In genomic region chr2:16090650-16091575, GRCh38 we compare ENCODE assay signal across 1 cellular context.
TF ChIP-seq lines count a peak whose summit lies in the region.

No MANE protein-coding gene starts in this region.

TF ChIP-seq in HepG2, 621 proteins besides CTCF, POLR2A, EP300 and RAD21 (continued from another document):
- TF ChIP-seq, protein P1, sequence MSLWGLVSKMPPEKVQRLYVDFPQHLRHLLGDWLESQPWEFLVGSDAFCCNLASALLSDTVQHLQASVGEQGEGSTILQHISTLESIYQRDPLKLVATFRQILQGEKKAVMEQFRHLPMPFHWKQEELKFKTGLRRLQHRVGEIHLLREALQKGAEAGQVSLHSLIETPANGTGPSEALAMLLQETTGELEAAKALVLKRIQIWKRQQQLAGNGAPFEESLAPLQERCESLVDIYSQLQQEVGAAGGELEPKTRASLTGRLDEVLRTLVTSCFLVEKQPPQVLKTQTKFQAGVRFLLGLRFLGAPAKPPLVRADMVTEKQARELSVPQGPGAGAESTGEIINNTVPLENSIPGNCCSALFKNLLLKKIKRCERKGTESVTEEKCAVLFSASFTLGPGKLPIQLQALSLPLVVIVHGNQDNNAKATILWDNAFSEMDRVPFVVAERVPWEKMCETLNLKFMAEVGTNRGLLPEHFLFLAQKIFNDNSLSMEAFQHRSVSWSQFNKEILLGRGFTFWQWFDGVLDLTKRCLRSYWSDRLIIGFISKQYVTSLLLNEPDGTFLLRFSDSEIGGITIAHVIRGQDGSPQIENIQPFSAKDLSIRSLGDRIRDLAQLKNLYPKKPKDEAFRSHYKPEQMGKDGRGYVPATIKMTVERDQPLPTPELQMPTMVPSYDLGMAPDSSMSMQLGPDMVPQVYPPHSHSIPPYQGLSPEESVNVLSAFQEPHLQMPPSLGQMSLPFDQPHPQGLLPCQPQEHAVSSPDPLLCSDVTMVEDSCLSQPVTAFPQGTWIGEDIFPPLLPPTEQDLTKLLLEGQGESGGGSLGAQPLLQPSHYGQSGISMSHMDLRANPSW (CRISPR knock-in tag; IDR thresholded peaks at IDR 0.05; ENCODE audit: borderline replicate concordance), result no peak
- TF ChIP-seq SALL1 (CRISPR knock-in tag; IDR thresholded peaks at IDR 0.05), result peak; percentile 25; the same call in 1 of the 2 replicates
- no peak for TF ChIP-seq SCMH1 (CRISPR knock-in tag; IDR thresholded peaks at IDR 0.05; ENCODE audit: borderline replicate concordance)
- no peak for TF ChIP-seq FOXK2 (IDR thresholded peaks at IDR 0.05)
- TF ChIP-seq ELF3 (CRISPR knock-in tag; IDR thresholded peaks at IDR 0.05), result 0 out of 2 replicates have a peak, but pooled peaks have one; percentile 16
- no peak for TF ChIP-seq ZNF232 (CRISPR knock-in tag; IDR thresholded peaks at IDR 0.05; ENCODE audit: borderline replicate concordance)
- TF ChIP-seq ELF1 (CRISPR knock-in tag; IDR thresholded peaks at IDR 0.05), result peak; percentile 80
- TF ChIP-seq, protein P2, sequence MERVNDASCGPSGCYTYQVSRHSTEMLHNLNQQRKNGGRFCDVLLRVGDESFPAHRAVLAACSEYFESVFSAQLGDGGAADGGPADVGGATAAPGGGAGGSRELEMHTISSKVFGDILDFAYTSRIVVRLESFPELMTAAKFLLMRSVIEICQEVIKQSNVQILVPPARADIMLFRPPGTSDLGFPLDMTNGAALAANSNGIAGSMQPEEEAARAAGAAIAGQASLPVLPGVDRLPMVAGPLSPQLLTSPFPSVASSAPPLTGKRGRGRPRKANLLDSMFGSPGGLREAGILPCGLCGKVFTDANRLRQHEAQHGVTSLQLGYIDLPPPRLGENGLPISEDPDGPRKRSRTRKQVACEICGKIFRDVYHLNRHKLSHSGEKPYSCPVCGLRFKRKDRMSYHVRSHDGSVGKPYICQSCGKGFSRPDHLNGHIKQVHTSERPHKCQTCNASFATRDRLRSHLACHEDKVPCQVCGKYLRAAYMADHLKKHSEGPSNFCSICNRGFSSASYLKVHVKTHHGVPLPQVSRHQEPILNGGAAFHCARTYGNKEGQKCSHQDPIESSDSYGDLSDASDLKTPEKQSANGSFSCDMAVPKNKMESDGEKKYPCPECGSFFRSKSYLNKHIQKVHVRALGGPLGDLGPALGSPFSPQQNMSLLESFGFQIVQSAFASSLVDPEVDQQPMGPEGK (CRISPR knock-in tag; IDR thresholded peaks at IDR 0.05), result peak; percentile 46; the same call in 1 of the 2 replicates
- 0 out of 2 replicates have a peak, but pooled peaks have one; percentile 19 for TF ChIP-seq HNF4A (CRISPR knock-in tag; IDR thresholded peaks at IDR 0.05)
- 0 out of 2 replicates have a peak, but pooled peaks have one; percentile 19 for TF ChIP-seq TBX2 (CRISPR knock-in tag; IDR thresholded peaks at IDR 0.05; ENCODE audit: borderline replicate concordance)
- no peak for TF ChIP-seq SYNCRIP (IDR thresholded peaks at IDR 0.05; ENCODE audit: insufficient read depth, low read depth, low read length)
TF ChIP-seq in HepG2: peak in this region for 12.
